ENCODE assay signal across 38 cellular contexts in genomic region chr19:20107301-20107700, GRCh38. TPM values are rescaled to one million over a fixed set of nuclear protein-coding genes. Genes with fewer than 3 reads are reported as not detected.
"Had no signal": no experiment of that assay in that cellular context is flagged by ENCODE, and none has a peak within 500 bp of the region (broad histone marks: within the 10 kb centered on the region; RNA-seq: fewer than 3 reads in every experiment).

No MANE protein-coding gene starts in this region.

- H3K27ac ChIP-seq: ascending aorta, cardiac muscle cell, VCaP had no signal

- H3K27me3 ChIP-seq: ascending aorta, cardiac muscle cell had no signal

- H3K4me1 ChIP-seq: ascending aorta had no signal

- H3K4me3 Mint-ChIP-seq: activated B cell treated with CpG ODN at 0.5 μM for 24 hours; activated CD4-positive, alpha-beta memory T cell treated with anti-CD3 and anti-CD28 coated beads for 36 hours; activated CD4-positive, alpha-beta T cell treated with anti-CD3 and anti-CD28 coated beads, Interleukin-2, amount 10 ng/mL, durations not matched to agents 24 days and 14 days; activated CD8-positive, alpha-beta T cell treated with anti-CD3 and anti-CD28 coated beads for 36 hours; activated naive CD4-positive, alpha-beta T cell treated with anti-CD3 and anti-CD28 coated beads for 36 hours; activated naive CD8-positive, alpha-beta T cell; activated naive CD8-positive, alpha-beta T cell treated with anti-CD3 and anti-CD28 coated beads, Interleukin-2, amount 10 ng/mL, durations not matched to agents 7 days and 5 days; activated naive CD8-positive, alpha-beta T cell treated with anti-CD3 and anti-CD28 coated beads, Interleukin-2, amount 50 U/mL, for 24 hours; activated T-cell treated with anti-CD3 and anti-CD28 coated beads, Interleukin-2, amount 50 U/mL, for 4 hours; activated T-cell treated with anti-CD3 and anti-CD28 coated beads, Interleukin-2, amount 50 U/mL, for 72 hours; activated T-helper 1 cell treated with anti-CD3 and anti-CD28 coated beads, Interleukin-12 subunit alpha, Interleukin-12 subunit beta, Interleukin-2, Interleukin-4 antibody, amounts not matched to agents 30 ng/mL and 10 ng/mL and 1 ng/mL, durations not matched to agents 14 hours and 24 hours and 36 hours; activated T-helper 17 cell treated with anti-CD3 and anti-CD28 coated beads, Interleukin-2, amount 50 U/mL, for 72 hours; brain; central memory CD8-positive, alpha-beta T cell; T-helper 1 cell treated with Interleukin-12 subunit alpha and Interleukin-12 subunit beta and Interleukin-4 antibody, amounts not matched to agents 30 μg/mL and 1 μg/mL, for 36 hours; T-helper 2 cell treated with Interferon-gamma antibody and Interleukin-4, amounts not matched to agents 5 μg/mL and 100 μg/mL, for 36 hours had no signal

- H3K4me1 Mint-ChIP-seq: activated B cell treated with CpG ODN at 0.5 μM for 24 hours; activated CD4-positive, alpha-beta T cell treated with anti-CD3 and anti-CD28 coated beads, Interleukin-2, amount 10 ng/mL, durations not matched to agents 24 days and 14 days; activated naive CD8-positive, alpha-beta T cell treated with anti-CD3 and anti-CD28 coated beads, Interleukin-2, amount 10 ng/mL, durations not matched to agents 7 days and 5 days; activated naive CD8-positive, alpha-beta T cell treated with anti-CD3 and anti-CD28 coated beads, Interleukin-2, amount 50 U/mL, for 24 hours; activated T-helper 17 cell treated with anti-CD3 and anti-CD28 coated beads, Interleukin-2, amount 50 U/mL, for 72 hours; brain; central memory CD8-positive, alpha-beta T cell had no signal

- ATAC-seq: activated CD8-positive, alpha-beta T cell treated with anti-CD3 and anti-CD28 coated beads for 36 hours; activated naive CD8-positive, alpha-beta T cell treated with anti-CD3 and anti-CD28 coated beads, Interleukin-2, amount 50 U/mL, for 24 hours; activated T-cell treated with anti-CD3 and anti-CD28 coated beads, Interleukin-2, amount 50 U/mL, for 4 hours; activated T-cell treated with anti-CD3 and anti-CD28 coated beads, Interleukin-2, amount 50 U/mL, for 72 hours; activated T-helper 17 cell treated with anti-CD3 and anti-CD28 coated beads, Interleukin-2, amount 50 U/mL, for 72 hours had no signal

- H3K27ac Mint-ChIP-seq: activated B cell treated with CpG ODN at 0.5 μM for 24 hours; activated CD4-positive, alpha-beta memory T cell treated with anti-CD3 and anti-CD28 coated beads for 36 hours; activated CD4-positive, alpha-beta T cell treated with anti-CD3 and anti-CD28 coated beads, Interleukin-2, amount 10 ng/mL, durations not matched to agents 24 days and 14 days; activated CD8-positive, alpha-beta T cell treated with anti-CD3 and anti-CD28 coated beads for 36 hours; activated naive CD4-positive, alpha-beta T cell treated with anti-CD3 and anti-CD28 coated beads for 36 hours; activated naive CD8-positive, alpha-beta T cell; activated naive CD8-positive, alpha-beta T cell treated with anti-CD3 and anti-CD28 coated beads, Interleukin-2, amount 10 ng/mL, durations not matched to agents 7 days and 5 days; activated naive CD8-positive, alpha-beta T cell treated with anti-CD3 and anti-CD28 coated beads, Interleukin-2, amount 50 U/mL, for 24 hours; activated T-cell treated with anti-CD3 and anti-CD28 coated beads, Interleukin-2, amount 50 U/mL, for 72 hours; activated T-helper 1 cell treated with anti-CD3 and anti-CD28 coated beads, Interleukin-12 subunit alpha, Interleukin-12 subunit beta, Interleukin-2, Interleukin-4 antibody, amounts not matched to agents 30 ng/mL and 10 ng/mL and 1 ng/mL, durations not matched to agents 14 hours and 24 hours and 36 hours; activated T-helper 17 cell treated with anti-CD3 and anti-CD28 coated beads, Interleukin-2, amount 50 U/mL, for 72 hours; brain; T-helper 1 cell treated with Interleukin-12 subunit alpha and Interleukin-12 subunit beta and Interleukin-4 antibody, amounts not matched to agents 30 μg/mL and 1 μg/mL, for 36 hours; T-helper 2 cell treated with Interferon-gamma antibody and Interleukin-4, amounts not matched to agents 5 μg/mL and 100 μg/mL, for 36 hours had no signal

- FAIRE-seq: TTC549 had no signal

- DNase-seq: activated B cell treated with CpG ODN at 0.5 μM for 24 hours; activated CD4-positive, alpha-beta memory T cell treated with anti-CD3 and anti-CD28 coated beads for 36 hours; activated CD4-positive, alpha-beta T cell treated with anti-CD3 and anti-CD28 coated beads for 4 hours; activated CD4-positive, alpha-beta T cell treated with anti-CD3 and anti-CD28 coated beads, Interleukin-2, amount 50 U/mL, for 1 hour; activated CD4-positive, alpha-beta T cell treated with anti-CD3 and anti-CD28 coated beads, Interleukin-2, amount 50 U/mL, for 4 hours; activated CD4-positive, CD25-positive, alpha-beta regulatory T cell treated with anti-CD3 and anti-CD28 coated beads, Interleukin-2, amount 50 U/mL, for 72 hours; activated CD8-positive, alpha-beta memory T cell treated with anti-CD3 and anti-CD28 coated beads, Interleukin-2, amount 50 U/mL, for 4 hours; activated CD8-positive, alpha-beta T cell treated with anti-CD3 and anti-CD28 coated beads for 36 hours; activated effector memory CD4-positive, alpha-beta T cell treated with anti-CD3 and anti-CD28 coated beads, Interleukin-2, amount 50 U/mL, for 16 hours; activated gamma-delta T cell treated with Interleukin-2 at 50 U/mL for 16 hours; activated naive CD4-positive, alpha-beta T cell; activated naive CD4-positive, alpha-beta T cell treated with anti-CD3 and anti-CD28 coated beads for 36 hours; activated naive CD4-positive, alpha-beta T cell treated with anti-CD3 and anti-CD28 coated beads, Interleukin-2, amount 50 U/mL, for 16 hours; activated naive CD8-positive, alpha-beta T cell treated with anti-CD3 and anti-CD28 coated beads, Interleukin-2, amount 10 ng/mL, durations not matched to agents 7 days and 5 days; activated naive CD8-positive, alpha-beta T cell treated with anti-CD3 and anti-CD28 coated beads, Interleukin-2, amount 50 U/mL, for 24 hours; activated T-cell treated with anti-CD3 and anti-CD28 coated beads for 4 hours; activated T-cell treated with anti-CD3 and anti-CD28 coated beads, Interleukin-2, amount 50 U/mL, for 1 hour; activated T-cell treated with anti-CD3 and anti-CD28 coated beads, Interleukin-2, amount 50 U/mL, for 4 hours; activated T-cell treated with anti-CD3 and anti-CD28 coated beads, Interleukin-2, amount 50 U/mL, for 72 hours; amygdala; anterior cingulate cortex; caudate nucleus; cerebellar nuclear complex; T-helper 1 cell; T-helper 2 cell; T-helper 9 cell had no signal

- H3K27me3 Mint-ChIP-seq: activated B cell treated with CpG ODN at 0.5 μM for 24 hours; activated CD4-positive, alpha-beta memory T cell treated with anti-CD3 and anti-CD28 coated beads for 36 hours; activated CD4-positive, alpha-beta T cell treated with anti-CD3 and anti-CD28 coated beads, Interleukin-2, amount 10 ng/mL, durations not matched to agents 24 days and 14 days; activated CD8-positive, alpha-beta T cell treated with anti-CD3 and anti-CD28 coated beads for 36 hours; activated naive CD8-positive, alpha-beta T cell; activated naive CD8-positive, alpha-beta T cell treated with anti-CD3 and anti-CD28 coated beads, Interleukin-2, amount 10 ng/mL, durations not matched to agents 7 days and 5 days; activated naive CD8-positive, alpha-beta T cell treated with anti-CD3 and anti-CD28 coated beads, Interleukin-2, amount 50 U/mL, for 24 hours; activated T-helper 17 cell treated with anti-CD3 and anti-CD28 coated beads, Interleukin-2, amount 50 U/mL, for 72 hours; brain; central memory CD8-positive, alpha-beta T cell had no signal

- H3K4me3 ChIP-seq: ascending aorta, cardiac muscle cell had no signal

RNA-seq across cellular contexts. Expression of gene ZNF90, which starts 29.5 kb away (rescaled TPM):
- total RNA-seq: ascending aorta had no signal
